In the genomic region with DNA sequence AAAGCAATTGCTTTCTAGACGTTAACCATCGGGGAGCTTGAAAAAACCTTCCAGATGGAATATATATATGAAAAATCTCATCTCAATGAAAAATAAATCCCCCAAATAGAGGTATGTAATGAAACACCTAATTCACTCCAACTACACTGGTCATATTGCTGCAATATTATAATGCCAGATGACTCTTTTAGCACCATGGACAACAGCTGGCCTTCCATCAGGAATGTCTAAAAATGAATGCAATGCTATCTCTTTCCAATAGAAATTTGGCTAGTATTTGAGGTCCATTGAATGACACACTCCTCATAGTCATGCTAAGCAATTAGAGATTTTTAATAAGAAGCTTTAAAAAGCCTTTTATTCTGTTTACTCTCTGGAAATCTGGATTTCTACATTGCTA, we compare ENCODE assay signal across 21 cellular contexts.
A peak's percentile ranks its signal among the peaks of the same experiment; 100 is the strongest.
DNase-seq lines count a peak whose midpoint lies in the region; ATAC-seq and TF ChIP-seq lines count a peak whose summit lies in the region.
"Had no signal": no experiment of that assay in that cellular context is flagged by ENCODE, and none has a peak within 500 bp of the region (broad histone marks: within the 10 kb centered on the region; RNA-seq: fewer than 3 reads in every experiment).

No MANE protein-coding gene starts in this region.

- H3K27ac Mint-ChIP-seq in MCF 10A (ENCODE audit: low read depth, unreplicated experiment) (no peak overlapping the region), GM23338 (no peak overlapping the region)
- H3K27ac Mint-ChIP-seq: CD14-positive monocyte; CD4-positive, alpha-beta T cell; CD8-positive, alpha-beta memory T cell; H9 had no signal

- CTCF ChIA-PET in MCF 10A (lab: Yijun Ruan, JAX) (interaction anchor here (0.7 kb wide), 1 partner anchor 127 kb away, joined by 4 read pairs; no protein-coding TSS in a partner anchor), mammary epithelial cell (lab: Charles Lee; ENCODE audit: low non-redundant PET) (no interaction called here)

- H3K27me3 Mint-ChIP-seq in MCF 10A (ENCODE audit: insufficient read depth, unreplicated experiment) (no peaks in the 10 kb centered on the region), GM23338 (ENCODE audit: insufficient read depth, low read depth, poor library complexity) (no peaks in the 10 kb centered on the region)
- H3K27me3 Mint-ChIP-seq: CD4-positive, alpha-beta T cell; CD8-positive, alpha-beta memory T cell had no signal

- H3K36me3 Mint-ChIP-seq in MCF 10A (ENCODE audit: insufficient read depth, unreplicated experiment) (no peaks in the 10 kb centered on the region), GM23338 (ENCODE audit: low read depth) (no peaks in the 10 kb centered on the region)
- H3K36me3 Mint-ChIP-seq: CD14-positive monocyte; CD8-positive, alpha-beta memory T cell had no signal

- intact Hi-C loops in MCF 10A (cut with micrococcal nuclease) (no loop called here), mammary epithelial cell (cut with micrococcal nuclease) (no loop called here)

- no peak overlapping the region for H2AFZ ChIP-seq in mammary epithelial cell (ENCODE audit: low read depth, low read length)
- H2AFZ ChIP-seq in GM23338 = no peak overlapping the region

- DNase-seq in MCF 10A (ENCODE audit: unreplicated experiment) (peak; percentile 0), mammary epithelial cell (no peak), GM23338 (ENCODE audit: low spot score) (no peak), RKO (ENCODE audit: low spot score) (peak; percentile 10), glomerular visceral epithelial cell (ENCODE audit: extremely low spot score) (no peak), NCI-H2081 (lab: John Stamatoyannopoulos, UW) (no peak)
- DNase-seq: ACHN; AML-193; BE2C; CD4-positive, alpha-beta T cell; CD8-positive, alpha-beta memory T cell; DMS 273 treated with DMSO at 0.1 percent for 48 hours; DMS79; EL; GDM1; H9 had no signal

- H3K4me1 Mint-ChIP-seq in MCF 10A (ENCODE audit: insufficient read depth, unreplicated experiment) (no peaks in the 10 kb centered on the region), GM23338 (peaks cover 3% of the 10 kb centered on the region; the same call in 2 of the 3 replicates)
- H3K4me1 Mint-ChIP-seq: CD14-positive monocyte; CD8-positive, alpha-beta memory T cell; H9 had no signal

- H3K9me3 Mint-ChIP-seq in MCF 10A (ENCODE audit: unreplicated experiment) = peaks cover 43% of the 10 kb centered on the region
- no peaks in the 10 kb centered on the region for H3K9me3 Mint-ChIP-seq in GM23338
- H3K9me3 Mint-ChIP-seq: H9 had no signal

- H3K36me3 ChIP-seq in mammary epithelial cell (ENCODE audit: insufficient read depth, low read length) (no peaks in the 10 kb centered on the region), GM23338 (ENCODE audit: insufficient read depth) (no peaks in the 10 kb centered on the region; the same call in 1 of the 2 replicates)
- H3K36me3 ChIP-seq: BE2C; BLaER1 treated with 17β-estradiol and CSF1 and Interleukin-3, amounts not matched to agents 10 nM and 100 nM had no signal

- H3K9me2 ChIP-seq in GM23338 (ENCODE audit: insufficient read depth) = no peaks in the 10 kb centered on the region

- no peak for ATAC-seq in GM23338
- ATAC-seq: GM12878, HCT116 had no signal

- H3K27me3 ChIP-seq in mammary epithelial cell (ENCODE audit: insufficient read depth, low read length) = peaks cover 1% of the 10 kb centered on the region
- no peaks in the 10 kb centered on the region for H3K27me3 ChIP-seq in GM23338 (ENCODE audit: insufficient read depth)
- H3K27me3 ChIP-seq: BE2C; BLaER1 treated with 17β-estradiol and CSF1 and Interleukin-3, amounts not matched to agents 10 nM and 100 nM had no signal

- H3F3A ChIP-seq in GM23338 (replicated peaks; ENCODE audit: low read depth) = no peaks in the 10 kb centered on the region

- in situ Hi-C loops in mammary epithelial cell (cut with MboI; ENCODE audit: low sequenced_read_pairs in 2 of 2) = no loop called here

- BruUV-seq in MCF 10A (replicated peaks; lab: Mats Ljungman, UMichigan) (no TSS peak), mammary epithelial cell (replicated peaks; lab: Mats Ljungman, UMichigan) (no TSS peak)

- H4K20me1 ChIP-seq in mammary epithelial cell (ENCODE audit: insufficient read depth, low read length) (no peaks in the 10 kb centered on the region), GM23338 (replicated peaks; ENCODE audit: insufficient read depth) (no peaks in the 10 kb centered on the region)
- H4K20me1 ChIP-seq: BLaER1 treated with 17β-estradiol and CSF1 and Interleukin-3, amounts not matched to agents 10 nM and 100 nM had no signal

- POLR2A ChIA-PET in MCF 10A (lab: Yijun Ruan, JAX) = no interaction called here

- H3K4me3 Mint-ChIP-seq in MCF 10A (ENCODE audit: unreplicated experiment) = no peak overlapping the region
- H3K4me3 Mint-ChIP-seq in GM23338 = no peak overlapping the region
- H3K4me3 Mint-ChIP-seq: CD14-positive monocyte; CD4-positive, alpha-beta T cell; CD8-positive, alpha-beta memory T cell; H9 had no signal

- H3K4me2 ChIP-seq in mammary epithelial cell (ENCODE audit: insufficient read depth, low read depth, low read length) (no peak overlapping the region), GM23338 (no peak overlapping the region)
- H3K4me2 ChIP-seq: BLaER1 treated with 17β-estradiol and CSF1 and Interleukin-3, amounts not matched to agents 10 nM and 100 nM had no signal

- no peak for TF ChIP-seq CTCF in MCF 10A (IDR thresholded peaks at IDR 0.05; ENCODE audit: unreplicated experiment)
- no peak for TF ChIP-seq CTCF in mammary epithelial cell (conservative IDR thresholded peaks at IDR 0.05 in 1 of 2, IDR thresholded peaks at IDR 0.05 in 1 of 2; ENCODE audit: extremely low read depth in 1 of 2, insufficient read depth in 1 of 2, low read depth in 1 of 2, low read length in 2 of 2)
- no peak for TF ChIP-seq CTCF in GM23338 (conservative IDR thresholded peaks at IDR 0.05; ENCODE audit: low read depth in 2 of 2)

- 100% methylated on average over 2 of the region's 2 CpGs for WGBS in mammary epithelial cell (ENCODE audit: low coverage, missing lambda C conversion rate)

- H3K4me1 ChIP-seq in mammary epithelial cell (ENCODE audit: insufficient read depth, low read length) (no peaks in the 10 kb centered on the region), GM23338 (ENCODE audit: insufficient read depth) (no peaks in the 10 kb centered on the region)
- H3K4me1 ChIP-seq: BE2C; BLaER1 treated with 17β-estradiol and CSF1 and Interleukin-3, amounts not matched to agents 10 nM and 100 nM had no signal

- H3K27ac ChIP-seq in mammary epithelial cell (ENCODE audit: insufficient read depth, low read depth, low read length) = no peak overlapping the region
- H3K27ac ChIP-seq in GM23338 (ENCODE audit: low read depth) = no peak overlapping the region
- H3K27ac ChIP-seq: 22Rv1; BLaER1 treated with 17β-estradiol and CSF1 and Interleukin-3, amounts not matched to agents 10 nM and 100 nM had no signal

- H3K4me3 ChIP-seq in mammary epithelial cell (replicated peaks in 1 of 3; ENCODE audit: insufficient read depth in 1 of 3, low read depth in 2 of 3, low read length in 3 of 3) (no peak overlapping the region), GM23338 (no peak overlapping the region)
- H3K4me3 ChIP-seq: BLaER1 treated with 17β-estradiol and CSF1 and Interleukin-3, amounts not matched to agents 10 nM and 100 nM; GM12878 had no signal

- H3K9me3 ChIP-seq in mammary epithelial cell (replicated peaks; ENCODE audit: insufficient read depth, low read length) = no peaks in the 10 kb centered on the region
- H3K9me3 ChIP-seq: BE2C; BLaER1 treated with 17β-estradiol and CSF1 and Interleukin-3, amounts not matched to agents 10 nM and 100 nM had no signal

- dilution Hi-C loops in mammary epithelial cell (cut with HindIII; ENCODE audit: low sequenced_read_pairs) = no loop called here

- no peak overlapping the region for H3K9ac ChIP-seq in mammary epithelial cell (ENCODE audit: insufficient read depth, low read length)
- H3K9ac ChIP-seq: BLaER1 treated with 17β-estradiol and CSF1 and Interleukin-3, amounts not matched to agents 10 nM and 100 nM had no signal

- H3K79me2 ChIP-seq in mammary epithelial cell (ENCODE audit: insufficient read depth, low read length) (no peaks in the 10 kb centered on the region), GM23338 (replicated peaks; ENCODE audit: insufficient read depth) (no peaks in the 10 kb centered on the region)

TF ChIP-seq in GM23338, 12 proteins besides CTCF, POLR2A, EP300 and RAD21:
- no peak for TF ChIP-seq EZH2 (IDR thresholded peaks at IDR 0.05; ENCODE audit: low read depth, unreplicated experiment)
- TF ChIP-seq, protein P1, sequence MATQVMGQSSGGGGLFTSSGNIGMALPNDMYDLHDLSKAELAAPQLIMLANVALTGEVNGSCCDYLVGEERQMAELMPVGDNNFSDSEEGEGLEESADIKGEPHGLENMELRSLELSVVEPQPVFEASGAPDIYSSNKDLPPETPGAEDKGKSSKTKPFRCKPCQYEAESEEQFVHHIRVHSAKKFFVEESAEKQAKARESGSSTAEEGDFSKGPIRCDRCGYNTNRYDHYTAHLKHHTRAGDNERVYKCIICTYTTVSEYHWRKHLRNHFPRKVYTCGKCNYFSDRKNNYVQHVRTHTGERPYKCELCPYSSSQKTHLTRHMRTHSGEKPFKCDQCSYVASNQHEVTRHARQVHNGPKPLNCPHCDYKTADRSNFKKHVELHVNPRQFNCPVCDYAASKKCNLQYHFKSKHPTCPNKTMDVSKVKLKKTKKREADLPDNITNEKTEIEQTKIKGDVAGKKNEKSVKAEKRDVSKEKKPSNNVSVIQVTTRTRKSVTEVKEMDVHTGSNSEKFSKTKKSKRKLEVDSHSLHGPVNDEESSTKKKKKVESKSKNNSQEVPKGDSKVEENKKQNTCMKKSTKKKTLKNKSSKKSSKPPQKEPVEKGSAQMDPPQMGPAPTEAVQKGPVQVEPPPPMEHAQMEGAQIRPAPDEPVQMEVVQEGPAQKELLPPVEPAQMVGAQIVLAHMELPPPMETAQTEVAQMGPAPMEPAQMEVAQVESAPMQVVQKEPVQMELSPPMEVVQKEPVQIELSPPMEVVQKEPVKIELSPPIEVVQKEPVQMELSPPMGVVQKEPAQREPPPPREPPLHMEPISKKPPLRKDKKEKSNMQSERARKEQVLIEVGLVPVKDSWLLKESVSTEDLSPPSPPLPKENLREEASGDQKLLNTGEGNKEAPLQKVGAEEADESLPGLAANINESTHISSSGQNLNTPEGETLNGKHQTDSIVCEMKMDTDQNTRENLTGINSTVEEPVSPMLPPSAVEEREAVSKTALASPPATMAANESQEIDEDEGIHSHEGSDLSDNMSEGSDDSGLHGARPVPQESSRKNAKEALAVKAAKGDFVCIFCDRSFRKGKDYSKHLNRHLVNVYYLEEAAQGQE (IDR thresholded peaks at IDR 0.05; ENCODE audit: unreplicated experiment) = peak; percentile 48

Comparison
In these comparisons a context has a peak if more than half of its experiments do, and no peak if none do; other contexts are left out.
1. DNase-seq: peak in MCF 10A (single experiment) and RKO (single experiment); none in mammary epithelial cell (single experiment), GM23338 (single experiment), glomerular visceral epithelial cell (single experiment) and NCI-H2081 (0 of 2).